ENCODE assay signal across 8 cellular contexts in the genomic region with DNA sequence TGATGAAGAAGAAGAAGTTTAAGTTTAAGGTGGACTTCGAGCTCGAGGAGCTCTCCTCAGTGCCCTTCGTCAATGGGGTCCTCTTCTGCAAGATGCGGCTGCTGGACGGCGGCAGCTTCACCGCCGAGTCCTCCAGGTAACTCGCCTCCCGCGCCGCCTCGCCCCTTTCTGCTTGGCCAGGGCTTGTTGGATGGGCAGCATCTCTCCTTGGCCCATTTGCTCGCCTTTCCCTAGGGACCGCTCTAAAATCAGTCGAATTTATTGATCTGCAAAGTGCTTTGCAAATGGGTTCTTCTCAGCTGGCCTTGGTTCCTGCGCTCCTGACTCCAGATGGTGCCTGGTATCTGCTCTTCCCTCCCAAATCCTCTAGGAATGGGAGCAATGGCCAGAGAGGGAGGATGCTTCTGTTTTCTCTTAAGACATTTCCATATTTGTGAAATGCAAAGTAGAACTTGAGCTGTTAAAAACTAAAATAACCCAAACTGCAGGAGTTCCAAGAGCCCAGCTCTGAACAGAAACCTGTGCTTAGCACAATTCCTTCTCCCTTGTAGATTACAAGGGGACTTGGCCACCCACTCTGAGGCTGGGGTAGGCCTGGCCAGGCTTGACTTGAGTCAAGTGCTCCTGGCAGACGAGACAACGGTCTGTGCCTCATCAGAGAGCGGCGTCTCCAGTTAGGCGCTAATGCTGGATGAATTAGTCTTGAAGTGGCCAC. TPM values are rescaled to one million over a fixed set of nuclear protein-coding genes. Genes with fewer than 3 reads are reported as not detected.
DNase-seq lines count a peak whose midpoint lies in the region; ATAC-seq and TF ChIP-seq lines count a peak whose summit lies in the region.

No MANE protein-coding gene starts in this region.

- peak overlapping the region; percentile 88 for H3K4me3 Mint-ChIP-seq in activated CD4-positive, alpha-beta memory T cell treated with anti-CD3 and anti-CD28 coated beads for 36 hours
- H3K4me3 Mint-ChIP-seq in endodermal cell: peak overlapping the region; percentile 80

- H3K9ac ChIP-seq in endodermal cell (ENCODE audit: extremely low read depth, low read length, poor library complexity, severe bottlenecking) (peak overlapping the region; percentile 36), stomach smooth muscle (ENCODE audit: low read length in 2 of 2) (peak overlapping the region; percentile 45 to 68)

- no peaks in the 10 kb centered on the region for H3K9me3 ChIP-seq in endodermal cell (ENCODE audit: control insufficient read depth, low read length)
- no peaks in the 10 kb centered on the region for H3K9me3 ChIP-seq in mucosa of descending colon
- no peaks in the 10 kb centered on the region for H3K9me3 ChIP-seq in stomach smooth muscle (ENCODE audit: control insufficient read depth in 2 of 2, low read length in 2 of 2)

- H3K36me3 Mint-ChIP-seq in activated CD4-positive, alpha-beta memory T cell treated with anti-CD3 and anti-CD28 coated beads for 36 hours: no peaks in the 10 kb centered on the region
- H3K36me3 Mint-ChIP-seq in endodermal cell (ENCODE audit: low read depth): no peaks in the 10 kb centered on the region

- H3K4me3 ChIP-seq in endodermal cell (ENCODE audit: low read length) (peak overlapping the region; percentile 88), mucosa of descending colon (peak overlapping the region; percentile 58), stomach smooth muscle (ENCODE audit: low read length in 2 of 2) (peak overlapping the region; percentile 56 to 85)

- H3K27me3 ChIP-seq in endodermal cell (ENCODE audit: control insufficient read depth, insufficient read depth, low read length, poor library complexity, severe bottlenecking) (no peaks in the 10 kb centered on the region), stomach smooth muscle (ENCODE audit: control insufficient read depth in 1 of 2, insufficient read depth in 2 of 2, low read length in 2 of 2) (no peaks in the 10 kb centered on the region)

- H3K27ac ChIP-seq in endodermal cell (ENCODE audit: low read depth, low read length) (no peak overlapping the region), stomach smooth muscle (ENCODE audit: low read length) (peak overlapping the region; percentile 18)

- intact Hi-C loops in activated CD4-positive, alpha-beta memory T cell treated with anti-CD3 and anti-CD28 coated beads for 36 hours (cut with micrococcal nuclease): loop anchor here (1.0 to 10.0 kb wide), 7 partner anchors 48 to 773 kb away; partner anchors contain the start of genes PRPF38B, SLC25A24 and STXBP3
- intact Hi-C loops in mucosa of descending colon (cut with DNase I, micrococcal nuclease): loop anchor here in 1 of 2 donors (2.0 kb wide), 1 partner anchor 48 kb away; no protein-coding TSS in a partner anchor

- TF ChIP-seq CTCF in endodermal cell (conservative IDR thresholded peaks at IDR 0.05): peak; percentile 33
- no peak for TF ChIP-seq CTCF in mucosa of descending colon (IDR thresholded peaks at IDR 0.05)

- 6 to 13% methylated on average over 12 to 22 of the region's 22 CpGs for WGBS in endodermal cell (ENCODE audit: insufficient coverage in 1 of 2, insufficient read length in 1 of 2), 2 experiments

- H3K36me3 ChIP-seq in endodermal cell (ENCODE audit: control insufficient read depth, insufficient read depth, low read length): no peaks in the 10 kb centered on the region
- H3K36me3 ChIP-seq in mucosa of descending colon (ENCODE audit: low read depth): no peaks in the 10 kb centered on the region
- no peaks in the 10 kb centered on the region for H3K36me3 ChIP-seq in stomach smooth muscle (ENCODE audit: control insufficient read depth in 2 of 2, insufficient read depth in 2 of 2, low read length in 2 of 2)

- H3K9me3 Mint-ChIP-seq in activated CD4-positive, alpha-beta memory T cell treated with anti-CD3 and anti-CD28 coated beads for 36 hours: no peaks in the 10 kb centered on the region
- H3K9me3 Mint-ChIP-seq in endodermal cell: no peaks in the 10 kb centered on the region

- H3K27ac Mint-ChIP-seq in activated CD4-positive, alpha-beta memory T cell treated with anti-CD3 and anti-CD28 coated beads for 36 hours: no peak overlapping the region
- peak overlapping the region; percentile 70 for H3K27ac Mint-ChIP-seq in endodermal cell

- H3K4me1 ChIP-seq in endodermal cell (ENCODE audit: control insufficient read depth, insufficient read depth, low read length): no peaks in the 10 kb centered on the region
- H3K4me1 ChIP-seq in mucosa of descending colon (ENCODE audit: low read depth): peaks cover 18% of the 10 kb centered on the region
- peaks cover 12% of the 10 kb centered on the region for H3K4me1 ChIP-seq in stomach smooth muscle (ENCODE audit: control insufficient read depth, insufficient read depth, low read length)

- DNase-seq in AG08396 (ENCODE audit: low spot score): peak; percentile 64
- DNase-seq in NCI-H69 (lab: John Stamatoyannopoulos, UW): peak; percentile 52
- DNase-seq in activated CD4-positive, alpha-beta memory T cell treated with anti-CD3 and anti-CD28 coated beads for 36 hours: peak; percentile 68
- DNase-seq in endodermal cell: peak; percentile 85
- peak; percentile 73 to 74 (median 74) for DNase-seq in mucosa of descending colon

- CTCF ChIA-PET in activated CD4-positive, alpha-beta memory T cell treated with anti-CD3 and anti-CD28 coated beads for 36 hours (lab: Charles Lee): interaction anchor here (0.6 to 7.4 kb wide), 24 partner anchors 9 to 361 kb away, joined by 3 to 172 read pairs (median 8); partner anchors contain the start of genes HENMT1, PRPF38B and SLC25A24

- POLR2A ChIA-PET in activated CD4-positive, alpha-beta memory T cell treated with anti-CD3 and anti-CD28 coated beads for 36 hours (lab: Charles Lee): interaction anchor here (0.8 to 2.7 kb wide), 10 partner anchors 9 to 132 kb away, joined by 3 to 13 read pairs (median 6); partner anchors contain the start of genes HENMT1 and PRPF38B

- no peaks in the 10 kb centered on the region for H3K27me3 Mint-ChIP-seq in activated CD4-positive, alpha-beta memory T cell treated with anti-CD3 and anti-CD28 coated beads for 36 hours
- H3K27me3 Mint-ChIP-seq in endodermal cell (ENCODE audit: insufficient read depth): no peaks in the 10 kb centered on the region

- ATAC-seq in GM18868 (IDR thresholded peaks at IDR 0.05; ENCODE audit: unreplicated experiment): peak; percentile 36
- ATAC-seq in HG03135 (IDR thresholded peaks at IDR 0.05; ENCODE audit: unreplicated experiment): peak; percentile 40
- ATAC-seq in mucosa of descending colon: peak; percentile 42

- H3K4me1 Mint-ChIP-seq in activated CD4-positive, alpha-beta memory T cell treated with anti-CD3 and anti-CD28 coated beads for 36 hours (ENCODE audit: low read depth): peaks cover 36% of the 10 kb centered on the region
- H3K4me1 Mint-ChIP-seq in endodermal cell: peaks cover 10% of the 10 kb centered on the region

RNA-seq across cellular contexts. Expression of gene EEIG2, which starts 0.7 kb away (rescaled TPM):
- total RNA-seq in activated CD4-positive, alpha-beta memory T cell treated with anti-CD3 and anti-CD28 coated beads for 36 hours: 1 to 10 TPM; 8.4 to 8.7 TPM
- total RNA-seq in endodermal cell (10 to 100 TPM; 10.2 to 12.9 TPM), mucosa of descending colon (10 to 100 TPM; 21.4 to 32.7 (median 29.5) TPM)
- polyA plus RNA-seq in endodermal cell (2013, experiment 1 of 2): 11.8 TPM
- polyA plus RNA-seq in endodermal cell (2013, experiment 2 of 2): 13.5 TPM
